In genomic region chr12:26810330-26810729, GRCh38 we compare ENCODE assay signal across 11 cellular contexts. TPM values are rescaled to one million over a fixed set of nuclear protein-coding genes. Genes with fewer than 3 reads are reported as not detected.
DNase-seq lines count a peak whose midpoint lies in the region; ATAC-seq, FAIRE-seq and TF ChIP-seq lines count a peak whose summit lies in the region.
"Had no signal": no experiment of that assay in that cellular context is flagged by ENCODE, and none has a peak within 500 bp of the region (broad histone marks: within the 10 kb centered on the region; RNA-seq: fewer than 3 reads in every experiment).

No MANE protein-coding gene starts in this region.

- H3K27me3 Mint-ChIP-seq in progenitor cell of endocrine pancreas, result no peaks in the 10 kb centered on the region

- H3K36me3 Mint-ChIP-seq in progenitor cell of endocrine pancreas (ENCODE audit: insufficient read depth), result peaks cover 2% of the 10 kb centered on the region

- peaks cover 3% of the 10 kb centered on the region for H3K4me1 Mint-ChIP-seq in progenitor cell of endocrine pancreas (ENCODE audit: low read depth)

- no peak for FAIRE-seq in small intestine (lab: Jason Lieb, UNC)

- H3K4me3 Mint-ChIP-seq in progenitor cell of endocrine pancreas (ENCODE audit: low read depth), result no peak overlapping the region

- no peaks in the 10 kb centered on the region for H3K9me3 ChIP-seq in NT2/D1 (ENCODE audit: insufficient read depth, low read length)
- no peaks in the 10 kb centered on the region for H3K9me3 ChIP-seq in right lobe of liver
- H3K9me3 ChIP-seq in subcutaneous abdominal adipose tissue (ENCODE audit: control insufficient read depth in 5 of 5, low read length in 5 of 5), result no peaks in the 10 kb centered on the region
- H3K9me3 ChIP-seq in small intestine (ENCODE audit: control insufficient read depth, low read depth), result no peaks in the 10 kb centered on the region

- no peak overlapping the region for H3K4me3 ChIP-seq in NT2/D1 (ENCODE audit: insufficient read length, low read depth)
- H3K4me3 ChIP-seq in right lobe of liver, result no peak overlapping the region
- peak overlapping the region in 2 of 5 donors; percentile 3 to 21 for H3K4me3 ChIP-seq in subcutaneous abdominal adipose tissue (ENCODE audit: low read depth in 1 of 5, low read length in 5 of 5)
- H3K4me3 ChIP-seq in small intestine (ENCODE audit: low read depth in 1 of 2, low read length in 2 of 2), result no peak overlapping the region

- peak; percentile 69 for ATAC-seq in esophagus mucosa
- ATAC-seq in right lobe of liver, result peak; percentile 59 to 65 (median 62)
- ATAC-seq in GM21423 (IDR thresholded peaks at IDR 0.05; ENCODE audit: unreplicated experiment), result no peak
- ATAC-seq: HCT116 had no signal

- intact Hi-C loops in right lobe of liver (cut with DNase I), result no loop called here

- H3K4me1 ChIP-seq in NT2/D1 (ENCODE audit: insufficient read depth, insufficient read length) (no peaks in the 10 kb centered on the region), right lobe of liver (peaks cover 0 to 18% (median under 1%) of the 10 kb centered on the region in 4 donors), subcutaneous abdominal adipose tissue (ENCODE audit: control insufficient read depth in 5 of 5, insufficient read depth in 5 of 5, low read length in 5 of 5) (peaks cover 0 to 21% (median 14%) of the 10 kb centered on the region in 5 donors), small intestine (ENCODE audit: control insufficient read depth in 2 of 2, insufficient read depth in 1 of 2, low read depth in 1 of 2, low read length in 1 of 2) (no peaks in the 10 kb centered on the region)

- H3K27ac ChIP-seq in right lobe of liver (no peak overlapping the region), subcutaneous abdominal adipose tissue (ENCODE audit: low read depth, low read length) (peak overlapping the region; percentile 46), small intestine (ENCODE audit: low read depth in 1 of 2, low read length in 1 of 2) (peak overlapping the region in 1 of 2 donors; percentile 40)

- H3K36me3 ChIP-seq in NT2/D1 (ENCODE audit: insufficient read depth, insufficient read length, low read length) (no peaks in the 10 kb centered on the region), right lobe of liver (no peaks in the 10 kb centered on the region), subcutaneous abdominal adipose tissue (ENCODE audit: control insufficient read depth in 5 of 5, insufficient read depth in 5 of 5, low read length in 5 of 5) (no peaks in the 10 kb centered on the region), small intestine (ENCODE audit: control insufficient read depth in 2 of 2, insufficient read depth in 2 of 2, low read length in 2 of 2) (no peaks in the 10 kb centered on the region)

- WGBS in right lobe of liver (ENCODE audit: insufficient coverage, low coverage, low lambda C conversion rate, missing lambda C conversion rate), result 42% methylated on average over 2 of the region's 4 CpGs
- WGBS in small intestine, 3 donors, result 34 to 63% (median 39%) methylated on average over 4 of the region's 4 CpGs

- H3K27me3 ChIP-seq in NT2/D1 (ENCODE audit: insufficient read depth, insufficient read length) (no peaks in the 10 kb centered on the region), right lobe of liver (no peaks in the 10 kb centered on the region), subcutaneous abdominal adipose tissue (ENCODE audit: control insufficient read depth in 5 of 5, insufficient read depth in 4 of 5, low read length in 5 of 5) (no peaks in the 10 kb centered on the region), small intestine (ENCODE audit: control insufficient read depth in 2 of 2, insufficient read depth in 2 of 2, low read length in 2 of 2) (no peaks in the 10 kb centered on the region)

- DNase-seq in NT2/D1 (ENCODE audit: low read depth, low spot score) (peak; percentile 75), right lobe of liver (peak in 1 of 3 donors; percentile 28), small intestine (no peak), progenitor cell of endocrine pancreas (ENCODE audit: low spot score, unreplicated experiment) (no peak)
- DNase-seq in activated T-cell treated with anti-CD3 and anti-CD28 coated beads, Interleukin-2, amount 50 U/mL, for 1 hour, result no peak
- DNase-seq: central memory CD4-positive, alpha-beta T cell; T1000 had no signal

- H3K9me3 Mint-ChIP-seq in progenitor cell of endocrine pancreas (ENCODE audit: low read depth), result no peaks in the 10 kb centered on the region

- no peak overlapping the region for H3K27ac Mint-ChIP-seq in progenitor cell of endocrine pancreas

- H3K9ac ChIP-seq in NT2/D1 (ENCODE audit: insufficient read length, low read depth) (no peak overlapping the region), subcutaneous abdominal adipose tissue (ENCODE audit: low read length in 5 of 5) (peak overlapping the region in 2 of 5 donors; percentile 31 to 35)

- TF ChIP-seq CTCF in right lobe of liver (IDR thresholded peaks at IDR 0.05), result no peak
- TF ChIP-seq CTCF in progenitor cell of endocrine pancreas (IDR thresholded peaks at IDR 0.05; ENCODE audit: unreplicated experiment), result no peak

- TF ChIP-seq POLR2A in right lobe of liver (IDR thresholded peaks at IDR 0.05), result no peak

RNA-seq across cellular contexts. Expression of gene ITPR2, which starts 22.7 kb away (rescaled TPM):
- total RNA-seq in esophagus mucosa (35.1 TPM), right lobe of liver (100 to 1,000 TPM in 1 of 6 experiments, 10 to 100 TPM in 5; 39.3 to 114 (median 57.2) TPM), progenitor cell of endocrine pancreas (72.4 and 78.0 TPM in 2 replicates)
- 1 to 10 TPM; 2.2 to 5.6 (median 3.1) TPM for polyA plus RNA-seq in small intestine
